17 cellular contexts compared by ENCODE assay signal in genomic region chr2:200515155-200515554, GRCh38. TPM values are rescaled to one million over a fixed set of nuclear protein-coding genes. Genes with fewer than 3 reads are reported as not detected.
A peak's percentile ranks its signal among the peaks of the same experiment; 100 is the strongest.
DNase-seq lines count a peak whose midpoint lies in the region; ATAC-seq and TF ChIP-seq lines count a peak whose summit lies in the region.
"Had no signal": no experiment of that assay in that cellular context is flagged by ENCODE, and none has a peak within 500 bp of the region (broad histone marks: within the 10 kb centered on the region; RNA-seq: fewer than 3 reads in every experiment).

No MANE protein-coding gene starts in this region.

- CTCF ChIA-PET in activated naive CD4-positive, alpha-beta T cell treated with anti-CD3 and anti-CD28 coated beads, Interleukin-2, amount 10 ng/mL, durations not matched to agents 7 days and 5 days (lab: Charles Lee) = no interaction called here

- peak overlapping the region; percentile 72; the same call in 1 of the 2 replicates for H2AFZ ChIP-seq in GM23338

- H3K4me1 ChIP-seq in GM23338 (ENCODE audit: insufficient read depth) = peaks cover 9% of the 10 kb centered on the region; the same call in 1 of the 2 replicates

- DNase-seq in activated naive CD4-positive, alpha-beta T cell treated with anti-CD3 and anti-CD28 coated beads, Interleukin-2, amount 10 ng/mL, durations not matched to agents 7 days and 5 days = no peak
- no peak for DNase-seq in activated naive CD4-positive, alpha-beta T cell treated with Interleukin-2 at 50 U/mL for 16 hours
- DNase-seq in GM23338 (ENCODE audit: low spot score) = no peak
- DNase-seq in T-helper 17 cell = no peak
- no peak for DNase-seq in SK-N-DZ (ENCODE audit: low spot score)
- DNase-seq in MV-4-11 (lab: John Stamatoyannopoulos, UW) = no peak
- DNase-seq: ACHN, C1 segment of cervical spinal cord, COR-L47, DMS 273 treated with DMSO at 0.1 percent for 48 hours, H9, NCI-H1048, NCI-H1436, NCI-H1930, NCI-H345, NCI-H526 had no signal

- no peak overlapping the region for H3K4me3 Mint-ChIP-seq in activated naive CD4-positive, alpha-beta T cell treated with anti-CD3 and anti-CD28 coated beads, Interleukin-2, amount 10 ng/mL, durations not matched to agents 7 days and 5 days
- H3K4me3 Mint-ChIP-seq in GM23338 (no peak overlapping the region), T-helper 17 cell (peak overlapping the region; percentile 42)
- H3K4me3 Mint-ChIP-seq: H9 had no signal

- peaks cover 7% of the 10 kb centered on the region for H3K36me3 Mint-ChIP-seq in activated naive CD4-positive, alpha-beta T cell treated with anti-CD3 and anti-CD28 coated beads, Interleukin-2, amount 10 ng/mL, durations not matched to agents 7 days and 5 days
- H3K36me3 Mint-ChIP-seq in GM23338 (ENCODE audit: low read depth) (no peaks in the 10 kb centered on the region; the same call in 2 of the 3 replicates), T-helper 17 cell (ENCODE audit: low read depth) (peaks cover 2% of the 10 kb centered on the region)

- no peak for TF ChIP-seq CTCF in GM23338 (conservative IDR thresholded peaks at IDR 0.05; ENCODE audit: low read depth in 2 of 2)

- no peak overlapping the region for H3K27ac ChIP-seq in GM23338 (ENCODE audit: low read depth)

- H3K4me2 ChIP-seq in GM23338 = no peak overlapping the region

- H4K20me1 ChIP-seq in GM23338 (replicated peaks; ENCODE audit: insufficient read depth) = no peaks in the 10 kb centered on the region

- H3K9me3 Mint-ChIP-seq in activated naive CD4-positive, alpha-beta T cell treated with anti-CD3 and anti-CD28 coated beads, Interleukin-2, amount 10 ng/mL, durations not matched to agents 7 days and 5 days = peaks cover 6% of the 10 kb centered on the region
- peaks cover 13% of the 10 kb centered on the region for H3K9me3 Mint-ChIP-seq in GM23338

- H3K27me3 Mint-ChIP-seq in activated naive CD4-positive, alpha-beta T cell treated with anti-CD3 and anti-CD28 coated beads, Interleukin-2, amount 10 ng/mL, durations not matched to agents 7 days and 5 days = no peaks in the 10 kb centered on the region
- peaks cover 2% of the 10 kb centered on the region for H3K27me3 Mint-ChIP-seq in GM23338 (ENCODE audit: insufficient read depth, low read depth, poor library complexity)
- H3K27me3 Mint-ChIP-seq in T-helper 17 cell = no peaks in the 10 kb centered on the region

- no peaks in the 10 kb centered on the region for H3K36me3 ChIP-seq in GM23338 (ENCODE audit: insufficient read depth)

- H3K4me1 Mint-ChIP-seq in activated naive CD4-positive, alpha-beta T cell treated with anti-CD3 and anti-CD28 coated beads, Interleukin-2, amount 10 ng/mL, durations not matched to agents 7 days and 5 days = peaks cover 6% of the 10 kb centered on the region
- H3K4me1 Mint-ChIP-seq in GM23338 (peaks cover 3% of the 10 kb centered on the region; the same call in 1 of the 3 replicates), T-helper 17 cell (peaks cover 12% of the 10 kb centered on the region)

- no peak for ATAC-seq in GM23338
- ATAC-seq in T-helper 17 cell = peak; percentile 64
- no peak for ATAC-seq in GM18909 (IDR thresholded peaks at IDR 0.05; ENCODE audit: poor library complexity, unreplicated experiment)

- H3K27me3 ChIP-seq in GM23338 (ENCODE audit: insufficient read depth) = no peaks in the 10 kb centered on the region

- H3K9me3 ChIP-seq in T-helper 17 cell (ENCODE audit: control insufficient read depth, low read length, poor library complexity, severe bottlenecking) = no peaks in the 10 kb centered on the region

- no peaks in the 10 kb centered on the region for H3F3A ChIP-seq in GM23338 (replicated peaks; ENCODE audit: low read depth)

- no peak overlapping the region for H3K4me3 ChIP-seq in GM23338

- H3K9me2 ChIP-seq in GM23338 (ENCODE audit: insufficient read depth) = 0 out of 2 replicates have a peak, but pooled peaks cover 4% of the 10 kb centered on the region

- H3K79me2 ChIP-seq in GM23338 (replicated peaks; ENCODE audit: insufficient read depth) = no peaks in the 10 kb centered on the region

- H3K27ac Mint-ChIP-seq in activated naive CD4-positive, alpha-beta T cell treated with anti-CD3 and anti-CD28 coated beads, Interleukin-2, amount 10 ng/mL, durations not matched to agents 7 days and 5 days = peak overlapping the region; percentile 69
- H3K27ac Mint-ChIP-seq in GM23338 = no peak overlapping the region
- peak overlapping the region; percentile 63 for H3K27ac Mint-ChIP-seq in T-helper 17 cell
- H3K27ac Mint-ChIP-seq: H9 had no signal

TF ChIP-seq in GM23338, 12 proteins besides CTCF, POLR2A, EP300 and RAD21 (continues in another document):
- TF ChIP-seq EZH2 (IDR thresholded peaks at IDR 0.05; ENCODE audit: low read depth, unreplicated experiment) (no peak), ZNF331 (CRISPR knock-in tag; IDR thresholded peaks at IDR 0.05; ENCODE audit: low read depth) (no peak), ETS1 (IDR thresholded peaks at IDR 0.05) (no peak)
- TF ChIP-seq, protein P1, sequence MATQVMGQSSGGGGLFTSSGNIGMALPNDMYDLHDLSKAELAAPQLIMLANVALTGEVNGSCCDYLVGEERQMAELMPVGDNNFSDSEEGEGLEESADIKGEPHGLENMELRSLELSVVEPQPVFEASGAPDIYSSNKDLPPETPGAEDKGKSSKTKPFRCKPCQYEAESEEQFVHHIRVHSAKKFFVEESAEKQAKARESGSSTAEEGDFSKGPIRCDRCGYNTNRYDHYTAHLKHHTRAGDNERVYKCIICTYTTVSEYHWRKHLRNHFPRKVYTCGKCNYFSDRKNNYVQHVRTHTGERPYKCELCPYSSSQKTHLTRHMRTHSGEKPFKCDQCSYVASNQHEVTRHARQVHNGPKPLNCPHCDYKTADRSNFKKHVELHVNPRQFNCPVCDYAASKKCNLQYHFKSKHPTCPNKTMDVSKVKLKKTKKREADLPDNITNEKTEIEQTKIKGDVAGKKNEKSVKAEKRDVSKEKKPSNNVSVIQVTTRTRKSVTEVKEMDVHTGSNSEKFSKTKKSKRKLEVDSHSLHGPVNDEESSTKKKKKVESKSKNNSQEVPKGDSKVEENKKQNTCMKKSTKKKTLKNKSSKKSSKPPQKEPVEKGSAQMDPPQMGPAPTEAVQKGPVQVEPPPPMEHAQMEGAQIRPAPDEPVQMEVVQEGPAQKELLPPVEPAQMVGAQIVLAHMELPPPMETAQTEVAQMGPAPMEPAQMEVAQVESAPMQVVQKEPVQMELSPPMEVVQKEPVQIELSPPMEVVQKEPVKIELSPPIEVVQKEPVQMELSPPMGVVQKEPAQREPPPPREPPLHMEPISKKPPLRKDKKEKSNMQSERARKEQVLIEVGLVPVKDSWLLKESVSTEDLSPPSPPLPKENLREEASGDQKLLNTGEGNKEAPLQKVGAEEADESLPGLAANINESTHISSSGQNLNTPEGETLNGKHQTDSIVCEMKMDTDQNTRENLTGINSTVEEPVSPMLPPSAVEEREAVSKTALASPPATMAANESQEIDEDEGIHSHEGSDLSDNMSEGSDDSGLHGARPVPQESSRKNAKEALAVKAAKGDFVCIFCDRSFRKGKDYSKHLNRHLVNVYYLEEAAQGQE (IDR thresholded peaks at IDR 0.05; ENCODE audit: unreplicated experiment) = no peak

RNA-seq across cellular contexts. Expression of gene KCTD18, which starts 5.3 kb away (rescaled TPM):
- total RNA-seq in GM23338 (2014; rRNA removed; shearing (Covaris generic)) = 2.0 and 4.7 TPM in 2 replicates
- 2.0 and 3.3 TPM in 2 replicates for polyA plus RNA-seq in GM23338 (2016; fragmentation: Nextera tagmentation; extraction: Ambion mirVana)
- total RNA-seq in T-helper 17 cell = 10 to 100 TPM; 13.4 to 19.2 TPM
- 11.8 and 14.2 TPM in 2 replicates for polyA plus RNA-seq in SK-N-DZ (2014; cell fraction: cytosol; rRNA removed)
- polyA plus RNA-seq in SK-N-DZ (2014; cell fraction: nucleus; rRNA removed) = 8.3 and 16.5 TPM in 2 replicates

RNA-seq across cellular contexts. Expression of gene SGO2, which starts 10.9 kb away (rescaled TPM):
- 32.6 and 40.4 TPM in 2 replicates for total RNA-seq in GM23338 (2014; rRNA removed; shearing (Covaris generic))
- polyA plus RNA-seq in GM23338 (2016; fragmentation: Nextera tagmentation; extraction: Ambion mirVana) = 36.5 and 47.7 TPM in 2 replicates
- total RNA-seq in T-helper 17 cell = 1 to 10 TPM; 1.2 to 1.5 TPM
- polyA plus RNA-seq in SK-N-DZ (2014; cell fraction: cytosol; rRNA removed) = 13.0 and 13.6 TPM in 2 replicates
- 11.1 and 24.7 TPM in 2 replicates for polyA plus RNA-seq in SK-N-DZ (2014; cell fraction: nucleus; rRNA removed)

Comparison
In these comparisons a context has a peak if more than half of its experiments do, and no peak if none do; other contexts are left out.
1. RNA of gene SGO2, which starts 10.9 kb away (total RNA-seq): 32.6 to 40.4 TPM in GM23338; 1.2 to 1.5 TPM in T-helper 17 cell; every median in the first group is over 10 times any median in the second.